Comparison of ENCODE assay signal across 3 cellular contexts in genomic region chr3:49685103-49685502, GRCh38. TPM values are rescaled to one million over a fixed set of nuclear protein-coding genes. Genes with fewer than 3 reads are reported as not detected.
"Had no signal": no experiment of that assay in that cellular context is flagged by ENCODE, and none has a peak within 500 bp of the region (broad histone marks: within the 10 kb centered on the region; RNA-seq: fewer than 3 reads in every experiment).

No MANE protein-coding gene starts in this region.

RNA-seq across cellular contexts. Expression of gene AMIGO3, which starts 34.4 kb away (rescaled TPM):
- total RNA-seq: activated B cell treated with CpG ODN at 0.5 μM for 24 hours; activated naive CD4-positive, alpha-beta T cell treated with anti-CD3 and anti-CD28 coated beads for 36 hours; NCI-H460 had no signal
